Comparison of ENCODE assay signal across 1 cellular context in the genomic region with DNA sequence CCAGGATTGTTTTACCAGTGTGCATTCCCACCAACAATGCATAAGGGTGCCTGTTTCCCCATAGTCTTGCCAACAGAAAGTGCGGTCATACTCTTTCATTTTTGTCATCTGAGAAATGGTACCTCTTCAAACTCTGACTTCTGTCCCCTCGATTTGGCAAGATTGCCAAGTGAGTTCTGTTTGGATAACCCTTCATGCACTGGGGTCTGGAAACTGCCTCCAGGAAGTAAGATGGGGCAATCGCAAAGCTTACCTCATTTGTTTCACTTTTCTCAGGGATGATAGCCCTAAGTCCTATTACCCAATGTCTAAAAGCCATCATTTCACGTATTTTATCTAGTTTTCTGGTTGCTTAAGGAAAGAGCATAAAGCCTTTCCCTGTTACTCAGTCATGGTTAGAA.
TF ChIP-seq lines count a peak whose summit lies in the region.

No MANE protein-coding gene starts in this region.

TF ChIP-seq in HepG2, 621 proteins besides CTCF, POLR2A, EP300 and RAD21 (continued from another document and continues in another):
- TF ChIP-seq, protein P1, sequence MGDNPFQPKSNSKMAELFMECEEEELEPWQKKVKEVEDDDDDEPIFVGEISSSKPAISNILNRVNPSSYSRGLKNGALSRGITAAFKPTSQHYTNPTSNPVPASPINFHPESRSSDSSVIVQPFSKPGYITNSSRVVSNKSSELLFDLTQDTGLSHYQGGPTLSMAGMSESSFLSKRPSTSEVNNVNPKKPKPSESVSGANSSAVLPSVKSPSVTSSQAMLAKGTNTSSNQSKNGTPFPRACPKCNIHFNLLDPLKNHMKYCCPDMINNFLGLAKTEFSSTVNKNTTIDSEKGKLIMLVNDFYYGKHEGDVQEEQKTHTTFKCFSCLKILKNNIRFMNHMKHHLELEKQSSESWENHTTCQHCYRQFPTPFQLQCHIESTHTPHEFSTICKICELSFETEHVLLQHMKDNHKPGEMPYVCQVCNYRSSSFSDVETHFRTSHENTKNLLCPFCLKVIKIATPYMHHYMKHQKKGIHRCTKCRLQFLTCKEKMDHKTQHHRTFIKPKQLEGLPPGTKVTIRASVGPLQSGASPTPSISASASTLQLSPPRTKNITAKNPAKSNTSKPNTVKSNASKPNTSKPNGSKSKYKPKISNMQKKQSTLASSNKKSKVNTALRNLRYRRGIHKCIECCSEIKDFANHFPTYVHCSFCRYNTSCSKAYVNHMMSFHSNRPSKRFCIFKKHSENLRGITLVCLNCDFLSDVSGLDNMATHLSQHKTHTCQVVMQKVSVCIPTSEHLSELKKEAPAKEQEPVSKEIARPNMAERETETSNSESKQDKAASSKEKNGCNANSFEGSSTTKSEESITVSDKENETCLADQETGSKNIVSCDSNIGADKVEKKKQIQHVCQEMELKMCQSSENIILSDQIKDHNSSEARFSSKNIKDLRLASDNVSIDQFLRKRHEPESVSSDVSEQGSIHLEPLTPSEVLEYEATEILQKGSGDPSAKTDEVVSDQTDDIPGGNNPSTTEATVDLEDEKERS (CRISPR knock-in tag; IDR thresholded peaks at IDR 0.05): no peak
- TF ChIP-seq YEATS4 (CRISPR knock-in tag; IDR thresholded peaks at IDR 0.05; ENCODE audit: borderline replicate concordance) (0 out of 2 replicates have a peak, but pooled peaks have one; percentile 30), ZNF607 (CRISPR knock-in tag; IDR thresholded peaks at IDR 0.05; ENCODE audit: borderline replicate concordance) (no peak), DMAP1 (CRISPR knock-in tag; IDR thresholded peaks at IDR 0.05) (0 out of 2 replicates have a peak, but pooled peaks have one; percentile 32), KLF13 (CRISPR knock-in tag; IDR thresholded peaks at IDR 0.05) (no peak), FOSL2 (CRISPR knock-in tag; IDR thresholded peaks at IDR 0.05) (peak; percentile 71), FOXJ3 (CRISPR knock-in tag; IDR thresholded peaks at IDR 0.05; ENCODE audit: borderline replicate concordance) (peak; percentile 71; the same call in 1 of the 2 replicates), MAFK (conservative IDR thresholded peaks at IDR 0.05 in 1 of 2, IDR thresholded peaks at IDR 0.05 in 1 of 2; ENCODE audit: low read length in 2 of 2) (no peak), TCF7L2 (IDR thresholded peaks at IDR 0.05; ENCODE audit: low read depth, low read length) (no peak), HES4 (CRISPR knock-in tag; IDR thresholded peaks at IDR 0.05; ENCODE audit: borderline replicate concordance) (no peak), DNMT3B (CRISPR knock-in tag; conservative IDR thresholded peaks at IDR 0.05) (no peak), CENPX (CRISPR knock-in tag; IDR thresholded peaks at IDR 0.05) (no peak), CEBPG (CRISPR knock-in tag; IDR thresholded peaks at IDR 0.05) (peak; percentile 92), EEA1 (CRISPR knock-in tag; IDR thresholded peaks at IDR 0.05; ENCODE audit: borderline replicate concordance) (no peak), MAF1 (CRISPR knock-in tag; IDR thresholded peaks at IDR 0.05; ENCODE audit: borderline replicate concordance) (no peak), ZSCAN22 (CRISPR knock-in tag; IDR thresholded peaks at IDR 0.05) (no peak), ZNF660 (CRISPR knock-in tag; IDR thresholded peaks at IDR 0.05; ENCODE audit: borderline replicate concordance, low read depth) (no peak), CREB1 (IDR thresholded peaks at IDR 0.05) (no peak), CREB1 (CRISPR knock-in tag; IDR thresholded peaks at IDR 0.05) (no peak), ZMYM2 (CRISPR knock-in tag; IDR thresholded peaks at IDR 0.05) (no peak), CENPT (CRISPR knock-in tag; IDR thresholded peaks at IDR 0.05; ENCODE audit: low read depth) (no peak), NCOR1 (IDR thresholded peaks at IDR 0.05; ENCODE audit: borderline replicate concordance, low read length) (no peak), GABPB1 (CRISPR knock-in tag; IDR thresholded peaks at IDR 0.05) (peak; percentile 19; the same call in 1 of the 2 replicates), TBL1XR1 (IDR thresholded peaks at IDR 0.05; ENCODE audit: borderline replicate concordance, low read length, partially characterized antibody) (no peak), CHCHD3 (CRISPR knock-in tag; IDR thresholded peaks at IDR 0.05) (no peak), RELA (CRISPR knock-in tag; IDR thresholded peaks at IDR 0.05) (no peak), ZNF292 (CRISPR knock-in tag; IDR thresholded peaks at IDR 0.05; ENCODE audit: borderline replicate concordance, low read depth) (no peak), FIP1L1 (IDR thresholded peaks at IDR 0.05; ENCODE audit: borderline replicate concordance, insufficient read depth, low read depth, low read length) (no peak), JUN (CRISPR knock-in tag; IDR thresholded peaks at IDR 0.05) (no peak), FOXC1 (CRISPR knock-in tag; IDR thresholded peaks at IDR 0.05; ENCODE audit: borderline replicate concordance) (no peak), NR2C2 (CRISPR knock-in tag; IDR thresholded peaks at IDR 0.05; ENCODE audit: borderline replicate concordance) (peak; percentile 32; the same call in 1 of the 2 replicates), RXRA (CRISPR knock-in tag; IDR thresholded peaks at IDR 0.05) (peak; percentile 35; the same call in 1 of the 2 replicates), RFX1 (IDR thresholded peaks at IDR 0.05) (no peak), NAIF1 (CRISPR knock-in tag; IDR thresholded peaks at IDR 0.05; ENCODE audit: borderline replicate concordance) (no peak), PCBP1 (IDR thresholded peaks at IDR 0.05; ENCODE audit: borderline replicate concordance, low read depth, low read length) (no peak), TEAD2 (CRISPR knock-in tag; IDR thresholded peaks at IDR 0.05) (no peak), ZNF256 (CRISPR knock-in tag; conservative IDR thresholded peaks at IDR 0.05) (no peak), ZNF160 (CRISPR knock-in tag; IDR thresholded peaks at IDR 0.05) (no peak), TBX3 (IDR thresholded peaks at IDR 0.05; ENCODE audit: borderline replicate concordance) (no peak), ZNF619 (CRISPR knock-in tag; IDR thresholded peaks at IDR 0.05) (no peak), MBD4 (IDR thresholded peaks at IDR 0.05; ENCODE audit: borderline replicate concordance, low read length) (no peak), ZSCAN29 (CRISPR knock-in tag; conservative IDR thresholded peaks at IDR 0.05) (no peak), ESRRA (CRISPR knock-in tag; IDR thresholded peaks at IDR 0.05; ENCODE audit: low read depth) (no peak), TOPORS (CRISPR knock-in tag; IDR thresholded peaks at IDR 0.05) (no peak), ZFP36L2 (CRISPR knock-in tag; IDR thresholded peaks at IDR 0.05) (no peak), SRSF1 (optimal IDR thresholded peaks at IDR 0.05; ENCODE audit: low read depth, low read length) (no peak), ZNF225 (CRISPR knock-in tag; IDR thresholded peaks at IDR 0.05) (no peak), RCOR2 (CRISPR knock-in tag; IDR thresholded peaks at IDR 0.05) (peak; percentile 49; the same call in 1 of the 2 replicates), KDM3A (CRISPR knock-in tag; IDR thresholded peaks at IDR 0.05; ENCODE audit: low read depth) (no peak), KLF16 (CRISPR knock-in tag; IDR thresholded peaks at IDR 0.05) (peak in 1 of 2 experiments; percentile 49; a peak in 1 of 4 replicates), EED (CRISPR knock-in tag; IDR thresholded peaks at IDR 0.05) (no peak), MYC (CRISPR knock-in tag; IDR thresholded peaks at IDR 0.05; ENCODE audit: borderline replicate concordance) (no peak), JUNB (CRISPR knock-in tag; IDR thresholded peaks at IDR 0.05; ENCODE audit: borderline replicate concordance) (no peak), ZNF101 (CRISPR knock-in tag; IDR thresholded peaks at IDR 0.05; ENCODE audit: borderline replicate concordance, low read depth) (no peak), ETV5 (CRISPR knock-in tag; IDR thresholded peaks at IDR 0.05; ENCODE audit: borderline replicate concordance) (peak; percentile 84), NBN (conservative IDR thresholded peaks at IDR 0.05) (no peak), HNRNPUL1 (IDR thresholded peaks at IDR 0.05; ENCODE audit: low read depth, low read length) (no peak), KLF9 (CRISPR knock-in tag; IDR thresholded peaks at IDR 0.05; ENCODE audit: low read depth) (no peak), THYN1 (CRISPR knock-in tag; IDR thresholded peaks at IDR 0.05; ENCODE audit: borderline replicate concordance, low read depth) (no peak), ZNF563 (CRISPR knock-in tag; IDR thresholded peaks at IDR 0.05) (no peak), GZF1 (CRISPR knock-in tag; IDR thresholded peaks at IDR 0.05) (no peak), FOXP1 (IDR thresholded peaks at IDR 0.05) (no peak), FOXP1 (CRISPR knock-in tag; IDR thresholded peaks at IDR 0.05) (peak; percentile 46; the same call in 1 of the 2 replicates), MIER3 (CRISPR knock-in tag; IDR thresholded peaks at IDR 0.05; ENCODE audit: borderline replicate concordance) (peak; percentile 34; the same call in 1 of the 2 replicates), ZNF282 (IDR thresholded peaks at IDR 0.05; ENCODE audit: partially characterized antibody) (no peak), PRMT3 (CRISPR knock-in tag; IDR thresholded peaks at IDR 0.05; ENCODE audit: borderline replicate concordance, low read depth) (no peak), HCFC1 (IDR thresholded peaks at IDR 0.05; ENCODE audit: low read depth, low read length) (no peak), ZC3H4 (CRISPR knock-in tag; IDR thresholded peaks at IDR 0.05; ENCODE audit: borderline replicate concordance) (no peak), SIN3A (IDR thresholded peaks at IDR 0.05; ENCODE audit: borderline replicate concordance, low read depth, low read length) (no peak), SAFB2 (CRISPR knock-in tag; IDR thresholded peaks at IDR 0.05; ENCODE audit: borderline replicate concordance, low read depth) (no peak), ZNF558 (CRISPR knock-in tag; IDR thresholded peaks at IDR 0.05; ENCODE audit: borderline replicate concordance) (no peak)
- TF ChIP-seq, protein P2, sequence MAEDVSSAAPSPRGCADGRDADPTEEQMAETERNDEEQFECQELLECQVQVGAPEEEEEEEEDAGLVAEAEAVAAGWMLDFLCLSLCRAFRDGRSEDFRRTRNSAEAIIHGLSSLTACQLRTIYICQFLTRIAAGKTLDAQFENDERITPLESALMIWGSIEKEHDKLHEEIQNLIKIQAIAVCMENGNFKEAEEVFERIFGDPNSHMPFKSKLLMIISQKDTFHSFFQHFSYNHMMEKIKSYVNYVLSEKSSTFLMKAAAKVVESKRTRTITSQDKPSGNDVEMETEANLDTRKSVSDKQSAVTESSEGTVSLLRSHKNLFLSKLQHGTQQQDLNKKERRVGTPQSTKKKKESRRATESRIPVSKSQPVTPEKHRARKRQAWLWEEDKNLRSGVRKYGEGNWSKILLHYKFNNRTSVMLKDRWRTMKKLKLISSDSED (CRISPR knock-in tag; IDR thresholded peaks at IDR 0.05): no peak
- TF ChIP-seq, protein P3, sequence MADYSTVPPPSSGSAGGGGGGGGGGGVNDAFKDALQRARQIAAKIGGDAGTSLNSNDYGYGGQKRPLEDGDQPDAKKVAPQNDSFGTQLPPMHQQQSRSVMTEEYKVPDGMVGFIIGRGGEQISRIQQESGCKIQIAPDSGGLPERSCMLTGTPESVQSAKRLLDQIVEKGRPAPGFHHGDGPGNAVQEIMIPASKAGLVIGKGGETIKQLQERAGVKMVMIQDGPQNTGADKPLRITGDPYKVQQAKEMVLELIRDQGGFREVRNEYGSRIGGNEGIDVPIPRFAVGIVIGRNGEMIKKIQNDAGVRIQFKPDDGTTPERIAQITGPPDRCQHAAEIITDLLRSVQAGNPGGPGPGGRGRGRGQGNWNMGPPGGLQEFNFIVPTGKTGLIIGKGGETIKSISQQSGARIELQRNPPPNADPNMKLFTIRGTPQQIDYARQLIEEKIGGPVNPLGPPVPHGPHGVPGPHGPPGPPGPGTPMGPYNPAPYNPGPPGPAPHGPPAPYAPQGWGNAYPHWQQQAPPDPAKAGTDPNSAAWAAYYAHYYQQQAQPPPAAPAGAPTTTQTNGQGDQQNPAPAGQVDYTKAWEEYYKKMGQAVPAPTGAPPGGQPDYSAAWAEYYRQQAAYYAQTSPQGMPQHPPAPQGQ (CRISPR knock-in tag; IDR thresholded peaks at IDR 0.05; ENCODE audit: borderline replicate concordance): no peak
- TF ChIP-seq, protein P4, sequence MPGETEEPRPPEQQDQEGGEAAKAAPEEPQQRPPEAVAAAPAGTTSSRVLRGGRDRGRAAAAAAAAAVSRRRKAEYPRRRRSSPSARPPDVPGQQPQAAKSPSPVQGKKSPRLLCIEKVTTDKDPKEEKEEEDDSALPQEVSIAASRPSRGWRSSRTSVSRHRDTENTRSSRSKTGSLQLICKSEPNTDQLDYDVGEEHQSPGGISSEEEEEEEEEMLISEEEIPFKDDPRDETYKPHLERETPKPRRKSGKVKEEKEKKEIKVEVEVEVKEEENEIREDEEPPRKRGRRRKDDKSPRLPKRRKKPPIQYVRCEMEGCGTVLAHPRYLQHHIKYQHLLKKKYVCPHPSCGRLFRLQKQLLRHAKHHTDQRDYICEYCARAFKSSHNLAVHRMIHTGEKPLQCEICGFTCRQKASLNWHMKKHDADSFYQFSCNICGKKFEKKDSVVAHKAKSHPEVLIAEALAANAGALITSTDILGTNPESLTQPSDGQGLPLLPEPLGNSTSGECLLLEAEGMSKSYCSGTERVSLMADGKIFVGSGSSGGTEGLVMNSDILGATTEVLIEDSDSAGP (CRISPR knock-in tag; IDR thresholded peaks at IDR 0.05; ENCODE audit: borderline replicate concordance): no peak
- TF ChIP-seq, protein P5, sequence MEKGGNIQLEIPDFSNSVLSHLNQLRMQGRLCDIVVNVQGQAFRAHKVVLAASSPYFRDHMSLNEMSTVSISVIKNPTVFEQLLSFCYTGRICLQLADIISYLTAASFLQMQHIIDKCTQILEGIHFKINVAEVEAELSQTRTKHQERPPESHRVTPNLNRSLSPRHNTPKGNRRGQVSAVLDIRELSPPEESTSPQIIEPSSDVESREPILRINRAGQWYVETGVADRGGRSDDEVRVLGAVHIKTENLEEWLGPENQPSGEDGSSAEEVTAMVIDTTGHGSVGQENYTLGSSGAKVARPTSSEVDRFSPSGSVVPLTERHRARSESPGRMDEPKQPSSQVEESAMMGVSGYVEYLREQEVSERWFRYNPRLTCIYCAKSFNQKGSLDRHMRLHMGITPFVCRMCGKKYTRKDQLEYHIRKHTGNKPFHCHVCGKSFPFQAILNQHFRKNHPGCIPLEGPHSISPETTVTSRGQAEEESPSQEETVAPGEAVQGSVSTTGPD (CRISPR knock-in tag; IDR thresholded peaks at IDR 0.05): peak; percentile 31; the same call in 1 of the 2 replicates
- TF ChIP-seq, protein P6, sequence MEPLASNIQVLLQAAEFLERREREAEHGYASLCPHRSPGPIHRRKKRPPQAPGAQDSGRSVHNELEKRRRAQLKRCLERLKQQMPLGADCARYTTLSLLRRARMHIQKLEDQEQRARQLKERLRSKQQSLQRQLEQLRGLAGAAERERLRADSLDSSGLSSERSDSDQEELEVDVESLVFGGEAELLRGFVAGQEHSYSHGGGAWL (CRISPR knock-in tag; IDR thresholded peaks at IDR 0.05): no peak
